In genomic region chr11:119175493-119176077, GRCh38 we compare ENCODE assay signal across 14 cellular contexts. TPM values are rescaled to one million over a fixed set of nuclear protein-coding genes. Genes with fewer than 3 reads are reported as not detected.
DNase-seq lines count a peak whose midpoint lies in the region; ATAC-seq and TF ChIP-seq lines count a peak whose summit lies in the region.
"Had no signal": no experiment of that assay in that cellular context is flagged by ENCODE, and none has a peak within 500 bp of the region (broad histone marks: within the 10 kb centered on the region; RNA-seq: fewer than 3 reads in every experiment).

No MANE protein-coding gene starts in this region.

- TF ChIP-seq CTCF in WERI-Rb-1 (IDR thresholded peaks at IDR 0.05; ENCODE audit: low read depth, low read length) = no peak

- no peak overlapping the region for H3K4me3 ChIP-seq in WERI-Rb-1 (ENCODE audit: low read depth, low read length)
- H3K4me3 ChIP-seq: lung, prostate gland, thoracic aorta had no signal

- H3K9me3 ChIP-seq in WERI-Rb-1 (ENCODE audit: severe bottlenecking) = no peaks in the 10 kb centered on the region
- H3K9me3 ChIP-seq: prostate gland, thoracic aorta had no signal

- no peak for ATAC-seq in HG03139 (IDR thresholded peaks at IDR 0.05; ENCODE audit: unreplicated experiment)
- ATAC-seq in HG02870 (IDR thresholded peaks at IDR 0.05; ENCODE audit: unreplicated experiment) = no peak
- ATAC-seq in HG03432 (IDR thresholded peaks at IDR 0.05; ENCODE audit: unreplicated experiment) = no peak

- H3K27me3 ChIP-seq in WERI-Rb-1 (ENCODE audit: insufficient read depth, low read depth, severe bottlenecking) = no peaks in the 10 kb centered on the region

- DNase-seq in DMS 273 (lab: John Stamatoyannopoulos, UW; ENCODE audit: unreplicated experiment) (peak; percentile 24), DMS 273 treated with DMSO at 0.1 percent for 48 hours (lab: John Stamatoyannopoulos, UW) (no peak), LHCN-M2 (ENCODE audit: low read depth) (peak; percentile 26), WERI-Rb-1 (peak; percentile 35), kidney tubule cell (ENCODE audit: low spot score) (peak; percentile 29)
- DNase-seq: activated T-cell treated with anti-CD3 and anti-CD28 coated beads, Interleukin-2, amount 50 U/mL, for 1 hour had no signal

- H3K36me3 ChIP-seq in WERI-Rb-1 = peaks cover 8% of the 10 kb centered on the region; the same call in 1 of the 2 replicates

- peak overlapping the region; percentile 61 for H3K27ac ChIP-seq in WERI-Rb-1
- H3K27ac ChIP-seq: 22Rv1, prostate gland, thoracic aorta had no signal

RNA-seq across cellular contexts. Expression of gene NLRX1, which starts 7.1 kb away (rescaled TPM):
- total RNA-seq in LHCN-M2 (2014; rRNA removed) = 8.7 and 9.4 TPM in 2 replicates
- 8.2 TPM for polyA plus RNA-seq in LHCN-M2 (2012)

RNA-seq across cellular contexts. Expression of gene NHERF4, which starts 9.7 kb away (rescaled TPM):
- total RNA-seq in LHCN-M2 (2014; rRNA removed) = not detected in 2 replicates
- polyA plus RNA-seq in LHCN-M2 (2012) = not detected
- total RNA-seq: glomerular endothelial cell, prostate gland had no signal

RNA-seq across cellular contexts. Expression of gene ABCG4, which starts 26.7 kb away (rescaled TPM):
- total RNA-seq in LHCN-M2 (2014; rRNA removed) = 0.06 TPM in 2 replicates
- 0.17 TPM for polyA plus RNA-seq in LHCN-M2 (2012)

RNA-seq across cellular contexts. Expression of gene CBL, which starts 30.6 kb away (rescaled TPM):
- 18.1 and 18.3 TPM in 2 replicates for total RNA-seq in LHCN-M2 (2014; rRNA removed)
- polyA plus RNA-seq in LHCN-M2 (2012) = 7.6 TPM

RNA-seq across cellular contexts. Expression of gene HINFP, which starts 54.2 kb away (rescaled TPM):
- 9.0 and 11.1 TPM in 2 replicates for total RNA-seq in LHCN-M2 (2014; rRNA removed)
- polyA plus RNA-seq in LHCN-M2 (2012) = 7.4 TPM
